Comparison of ENCODE assay signal across 23 cellular contexts in the genomic region with DNA sequence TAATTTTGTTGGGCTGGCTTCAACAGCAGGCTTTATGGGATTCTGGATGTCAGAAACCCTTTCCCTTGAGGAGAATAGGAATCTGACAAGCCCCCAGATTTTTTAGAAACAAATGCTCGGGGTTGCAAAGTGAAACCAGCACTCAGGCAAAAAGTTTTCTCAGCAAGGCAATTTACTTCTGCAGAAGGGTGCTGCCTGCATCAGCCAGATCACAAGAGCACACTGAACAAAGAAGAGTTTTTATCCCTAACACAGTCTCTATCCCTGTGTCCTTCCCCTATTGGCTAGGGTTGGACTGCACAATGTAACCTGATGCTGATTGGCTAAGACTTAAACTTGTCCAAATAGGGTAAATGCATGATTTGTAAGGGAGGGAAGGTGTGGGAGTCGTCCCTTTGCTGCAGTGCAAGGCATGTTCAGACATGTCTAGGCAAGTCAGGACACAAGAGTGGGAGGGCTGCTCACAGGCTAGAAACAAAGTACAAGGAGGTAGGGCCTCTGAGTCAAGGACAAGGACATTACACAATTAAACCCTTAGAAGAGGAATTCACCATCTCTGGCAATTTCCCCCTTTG.
DNase-seq lines count a peak whose midpoint lies in the region; ATAC-seq, FAIRE-seq and TF ChIP-seq lines count a peak whose summit lies in the region.
"Had no signal": no experiment of that assay in that cellular context is flagged by ENCODE, and none has a peak within 500 bp of the region (broad histone marks: within the 10 kb centered on the region; RNA-seq: fewer than 3 reads in every experiment).

No MANE protein-coding gene starts in this region.

- in situ Hi-C loops in K562 (cut with MboI) = no loop called here

- no peaks in the 10 kb centered on the region for H3K9me2 ChIP-seq in neural cell (ENCODE audit: insufficient read depth, low read length)

- CTCF ChIA-PET in HEK293 (lab: Yijun Ruan, JAX) = no interaction called here
- CTCF ChIA-PET in K562 (lab: Yijun Ruan, JAX; ENCODE audit: low intra/inter-chr PET ratio) = no interaction called here

- 0% methylated on average over 2 of the region's 2 CpGs for WGBS in K562 (ENCODE audit: insufficient coverage, low coverage, missing lambda C conversion rate)

- H3F3A ChIP-seq in neural cell (ENCODE audit: insufficient read depth, low read length, poor library complexity, severe bottlenecking) = no peaks in the 10 kb centered on the region

- no peak for FAIRE-seq in K562 (lab: Jason Lieb, UNC)
- FAIRE-seq: keratinocyte, pancreas had no signal

- intact Hi-C loops in K562 (cut with micrococcal nuclease) = no loop called here

- H3K9ac ChIP-seq in K562 (ENCODE audit: insufficient read depth in 1 of 2, low read depth in 2 of 2, low read length in 2 of 2) (no peak overlapping the region), neural cell (ENCODE audit: low read length) (no peak overlapping the region)

- TF ChIP-seq RAD21 in K562 (CRISPR knock-in tag; conservative IDR thresholded peaks at IDR 0.05 in 1 of 2, IDR thresholded peaks at IDR 0.05 in 1 of 2) (no peak), neural cell (conservative IDR thresholded peaks at IDR 0.05) (no peak)

- no peak overlapping the region for H3K4me3 ChIP-seq in HEK293 (ENCODE audit: low read depth, low read length)
- no peak overlapping the region for H3K4me3 ChIP-seq in K562
- no peak overlapping the region for H3K4me3 ChIP-seq in neural cell (ENCODE audit: low read length)
- H3K4me3 ChIP-seq: body of pancreas, pancreas had no signal

- H3K27me3 ChIP-seq in K562 (ENCODE audit: control insufficient read depth in 2 of 2, insufficient read depth in 2 of 2, low read length in 2 of 2) (no peaks in the 10 kb centered on the region), neural cell (ENCODE audit: insufficient read depth, low read depth, low read length) (no peaks in the 10 kb centered on the region)
- H3K27me3 ChIP-seq: body of pancreas, pancreas had no signal

- no peak for ATAC-seq in K562
- ATAC-seq: activated CD4-positive, CD25-positive, alpha-beta regulatory T cell treated with anti-CD3 and anti-CD28 coated beads, Interleukin-2, amount 50 U/mL, for 24 hours; body of pancreas; pancreas; stimulated activated effector memory CD8-positive, alpha-beta T cell treated with anti-CD3 and anti-CD28 coated beads, Interleukin-12 subunit alpha, Interleukin-12 subunit beta, amount 100 ng/mL, for 72 hours had no signal

- no peaks in the 10 kb centered on the region for H3K9me1 ChIP-seq in K562 (ENCODE audit: control insufficient read depth, insufficient read depth, low read length)

- H4K20me1 ChIP-seq in K562 (replicated peaks; ENCODE audit: control insufficient read depth, insufficient read depth, low read length) = no peaks in the 10 kb centered on the region
- no peaks in the 10 kb centered on the region for H4K20me1 ChIP-seq in neural cell (ENCODE audit: insufficient read depth)

- POLR2A ChIA-PET in HEK293 (lab: Yijun Ruan, JAX) = no interaction called here
- POLR2A ChIA-PET in K562 (lab: Yijun Ruan, JAX) = no interaction called here

- no peaks in the 10 kb centered on the region for H3K79me2 ChIP-seq in K562 (ENCODE audit: control insufficient read depth, insufficient read depth, low read length)
- no peaks in the 10 kb centered on the region for H3K79me2 ChIP-seq in neural cell (replicated peaks; ENCODE audit: insufficient read depth, low read length)

- no peak for TF ChIP-seq CTCF in HEK293 (tag by site-specific recombination; IDR thresholded peaks at IDR 0.05)
- TF ChIP-seq CTCF in K562 (IDR thresholded peaks at IDR 0.05 in 2 of 3, conservative IDR thresholded peaks at IDR 0.05 in 1 of 3; ENCODE audit: insufficient read depth in 2 of 3, low read depth in 1 of 3, low read length in 3 of 3) = no peak
- no peak for TF ChIP-seq CTCF in neural cell (IDR thresholded peaks at IDR 0.05; ENCODE audit: poor library complexity, severe bottlenecking)

- DNase-seq in LHCN-M2 (ENCODE audit: low read depth) = peak; percentile 31
- no peak for DNase-seq in K562 (ENCODE audit: extremely low read depth in 1 of 4, low spot score in 3 of 4)
- no peak for DNase-seq in HuH-7 (ENCODE audit: low spot score)
- no peak for DNase-seq in anterior cingulate cortex (lab: John Stamatoyannopoulos, UW)
- DNase-seq in activated naive CD4-positive, alpha-beta T cell (lab: John Stamatoyannopoulos, UW) = no peak
- DNase-seq: activated CD4-positive, alpha-beta memory T cell treated with anti-CD3 and anti-CD28 coated beads for 36 hours; body of pancreas; Caco-2; DND-41; HFFc6; NCI-H1092 treated with DMSO at 0.1 percent for 48 hours; NCI-H2029 treated with DMSO at 0.1 percent for 48 hours; NCI-H226; NCI-H774; pancreas; stimulated activated CD4-positive, alpha-beta T cell treated with anti-CD3 and anti-CD28 coated beads, Interleukin-12 subunit alpha, Interleukin-12 subunit beta, amount 100 ng/mL, for 4 hours; stimulated activated CD4-positive, alpha-beta T cell treated with anti-CD3 and anti-CD28 coated beads, Interleukin-4, amount 100 ng/mL, for 24 hours had no signal

- H2AFZ ChIP-seq in K562 (ENCODE audit: low read depth, low read length) (no peak overlapping the region), neural cell (ENCODE audit: low read depth, low read length) (no peak overlapping the region)

- BruUV-seq in K562 (replicated peaks; lab: Mats Ljungman, UMichigan) = no TSS peak

- H3K9me3 ChIP-seq in HEK293 (ENCODE audit: control insufficient read depth, insufficient read depth, low read depth, low read length) = no peaks in the 10 kb centered on the region
- H3K9me3 ChIP-seq in K562 (replicated peaks; ENCODE audit: control insufficient read depth, insufficient read depth, low read depth, low read length) = no peaks in the 10 kb centered on the region
- no peaks in the 10 kb centered on the region for H3K9me3 ChIP-seq in neural cell (ENCODE audit: low read length)
- H3K9me3 ChIP-seq: pancreas had no signal

- H3K4me2 ChIP-seq in K562 (ENCODE audit: insufficient read depth, low read length) (no peak overlapping the region), neural cell (ENCODE audit: low read length) (no peak overlapping the region)

- H3K36me3 ChIP-seq in HEK293 (ENCODE audit: control insufficient read depth in 2 of 2, insufficient read depth in 1 of 2, low read length in 2 of 2) (no peaks in the 10 kb centered on the region), K562 (ENCODE audit: control insufficient read depth, insufficient read depth, low read length) (no peaks in the 10 kb centered on the region), neural cell (ENCODE audit: insufficient read depth, low read length) (no peaks in the 10 kb centered on the region)
- H3K36me3 ChIP-seq: pancreas had no signal

- no peaks in the 10 kb centered on the region for H3K4me1 ChIP-seq in HEK293 (ENCODE audit: control insufficient read depth, insufficient read depth, low read length)
- no peaks in the 10 kb centered on the region for H3K4me1 ChIP-seq in K562 (replicated peaks in 1 of 2; ENCODE audit: control insufficient read depth in 2 of 2, insufficient read depth in 2 of 2, low read length in 2 of 2)
- H3K4me1 ChIP-seq: body of pancreas, Caco-2, pancreas had no signal

- H3K27ac ChIP-seq in HEK293 (ENCODE audit: extremely low read depth, low read depth, low read length) (no peak overlapping the region), K562 (ENCODE audit: extremely low read depth, low read depth, low read length) (no peak overlapping the region), neural cell (ENCODE audit: low read length) (peak overlapping the region; percentile 56)
- H3K27ac ChIP-seq: body of pancreas, C4-2B, pancreas had no signal

- no peak for TF ChIP-seq POLR2A in K562 (conservative IDR thresholded peaks at IDR 0.05)

- TF ChIP-seq EP300 in K562 (IDR thresholded peaks at IDR 0.05; ENCODE audit: low read length) (no peak), neural cell (conservative IDR thresholded peaks at IDR 0.05; ENCODE audit: poor library complexity, severe bottlenecking) (peak; percentile 31)

TF ChIP-seq in HEK293, 187 proteins besides CTCF, POLR2A, EP300 and RAD21 (continues in another document):
- 0 out of 2 replicates have a peak, but pooled peaks have one; percentile 13 for TF ChIP-seq ZFHX2 (tag by site-specific recombination; conservative IDR thresholded peaks at IDR 0.05)

TF ChIP-seq in K562, 482 proteins besides CTCF, POLR2A, EP300 and RAD21:
- TF ChIP-seq, protein P1, sequence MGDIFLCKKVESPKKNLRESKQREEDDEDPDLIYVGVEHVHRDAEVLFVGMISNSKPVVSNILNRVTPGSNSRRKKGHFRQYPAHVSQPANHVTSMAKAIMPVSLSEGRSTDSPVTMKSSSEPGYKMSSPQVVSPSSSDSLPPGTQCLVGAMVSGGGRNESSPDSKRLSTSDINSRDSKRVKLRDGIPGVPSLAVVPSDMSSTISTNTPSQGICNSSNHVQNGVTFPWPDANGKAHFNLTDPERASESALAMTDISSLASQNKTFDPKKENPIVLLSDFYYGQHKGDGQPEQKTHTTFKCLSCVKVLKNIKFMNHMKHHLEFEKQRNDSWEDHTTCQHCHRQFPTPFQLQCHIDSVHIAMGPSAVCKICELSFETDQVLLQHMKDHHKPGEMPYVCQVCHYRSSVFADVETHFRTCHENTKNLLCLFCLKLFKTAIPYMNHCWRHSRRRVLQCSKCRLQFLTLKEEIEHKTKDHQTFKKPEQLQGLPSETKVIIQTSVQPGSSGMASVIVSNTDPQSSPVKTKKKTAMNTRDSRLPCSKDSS (IDR thresholded peaks at IDR 0.05; ENCODE audit: low read depth, partially characterized antibody) = peak; percentile 56
- TF ChIP-seq CBX3 (IDR thresholded peaks at IDR 0.05; ENCODE audit: borderline replicate concordance in 1 of 2, low read length in 2 of 2) (peak in 1 of 2 experiments; percentile 60; a peak in 1 of 3 replicates), THRAP3 (IDR thresholded peaks at IDR 0.05; ENCODE audit: borderline replicate concordance) (no peak)
TF ChIP-seq in K562: peak in this region for 2.

Comparison
In these comparisons a context has a peak if more than half of its experiments do, and no peak if none do; other contexts are left out.
1. Of the 44 proteins assayed by ChIP-seq in both K562 and HEK293: peak only in K562: none; only in HEK293: SETDB1 and TRIM28; in both: none; in neither: 42.